29 cellular contexts compared by ENCODE assay signal in the genomic region with DNA sequence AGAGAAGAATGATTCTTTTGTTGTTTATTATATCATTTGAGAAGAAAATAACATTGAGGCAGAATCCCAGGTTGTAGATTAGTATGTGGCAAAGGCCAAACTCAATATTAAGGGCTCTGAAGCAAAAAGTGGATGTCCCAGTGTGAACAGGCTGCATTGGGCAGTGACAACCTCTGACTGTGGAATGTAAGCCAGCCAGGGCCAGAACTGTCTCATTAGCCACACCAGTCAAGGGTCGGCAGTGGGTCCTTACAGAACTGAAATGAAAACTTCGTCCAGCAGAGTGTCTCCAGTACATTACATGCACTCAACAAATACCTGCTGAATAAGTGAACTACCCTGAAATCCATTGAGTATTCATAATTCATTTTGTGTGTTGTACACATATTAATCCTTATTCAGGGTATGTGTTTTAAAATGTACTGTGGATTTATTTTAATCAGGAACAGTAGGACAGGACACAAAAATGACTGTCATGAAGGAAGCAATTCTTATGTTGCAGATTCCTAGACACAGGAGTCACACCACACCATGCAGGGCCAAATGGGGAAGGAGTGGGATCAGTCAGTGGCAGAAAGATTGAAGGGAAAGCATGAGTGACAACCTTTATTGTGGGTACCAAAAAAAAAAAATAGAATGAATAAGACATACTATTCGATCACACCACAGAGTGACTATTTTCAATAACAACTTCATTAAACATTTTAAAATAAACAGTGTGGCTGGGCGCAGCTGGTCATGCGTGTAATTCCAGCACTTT.
"Had no signal": no experiment of that assay in that cellular context is flagged by ENCODE, and none has a peak within 500 bp of the region (broad histone marks: within the 10 kb centered on the region; RNA-seq: fewer than 3 reads in every experiment).

No MANE protein-coding gene starts in this region.

- H3K36me3 Mint-ChIP-seq: activated naive CD8-positive, alpha-beta T cell had no signal

- H3K27ac Mint-ChIP-seq: activated B cell treated with CpG ODN at 0.5 μM for 24 hours; activated CD4-positive, alpha-beta memory T cell treated with anti-CD3 and anti-CD28 coated beads for 36 hours; activated CD4-positive, alpha-beta T cell treated with anti-CD3 and anti-CD28 coated beads, Interleukin-2, amount 10 ng/mL, durations not matched to agents 24 days and 14 days; activated naive CD4-positive, alpha-beta T cell treated with anti-CD3 and anti-CD28 coated beads for 36 hours; activated naive CD8-positive, alpha-beta T cell; activated T-helper 17 cell treated with anti-CD3 and anti-CD28 coated beads, Interleukin-2, amount 50 U/mL, for 72 hours; T-helper 1 cell treated with Interleukin-12 subunit alpha and Interleukin-12 subunit beta and Interleukin-4 antibody, amounts not matched to agents 30 μg/mL and 1 μg/mL, for 36 hours had no signal

- H3K4me3 ChIP-seq: body of pancreas had no signal

- H3K4me3 Mint-ChIP-seq: activated B cell treated with CpG ODN at 0.5 μM for 24 hours; activated CD4-positive, alpha-beta memory T cell treated with anti-CD3 and anti-CD28 coated beads for 36 hours; activated CD4-positive, alpha-beta T cell treated with anti-CD3 and anti-CD28 coated beads, Interleukin-2, amount 10 ng/mL, durations not matched to agents 24 days and 14 days; activated naive CD4-positive, alpha-beta T cell treated with anti-CD3 and anti-CD28 coated beads for 36 hours; activated naive CD8-positive, alpha-beta T cell; activated T-cell treated with anti-CD3 and anti-CD28 coated beads, Interleukin-2, amount 50 U/mL, for 4 hours; activated T-helper 17 cell treated with anti-CD3 and anti-CD28 coated beads, Interleukin-2, amount 50 U/mL, for 72 hours; central memory CD8-positive, alpha-beta T cell; T-helper 1 cell treated with Interleukin-12 subunit alpha and Interleukin-12 subunit beta and Interleukin-4 antibody, amounts not matched to agents 30 μg/mL and 1 μg/mL, for 36 hours had no signal

- H3K9me3 Mint-ChIP-seq: activated B cell treated with CpG ODN at 0.5 μM for 24 hours; activated CD4-positive, alpha-beta memory T cell treated with anti-CD3 and anti-CD28 coated beads for 36 hours; activated CD4-positive, alpha-beta T cell treated with anti-CD3 and anti-CD28 coated beads, Interleukin-2, amount 10 ng/mL, durations not matched to agents 24 days and 14 days; activated naive CD4-positive, alpha-beta T cell treated with anti-CD3 and anti-CD28 coated beads for 36 hours; activated T-cell treated with anti-CD3 and anti-CD28 coated beads, Interleukin-2, amount 50 U/mL, for 4 hours; activated T-helper 17 cell treated with anti-CD3 and anti-CD28 coated beads, Interleukin-2, amount 50 U/mL, for 72 hours; central memory CD8-positive, alpha-beta T cell; T-helper 1 cell treated with Interleukin-12 subunit alpha and Interleukin-12 subunit beta and Interleukin-4 antibody, amounts not matched to agents 30 μg/mL and 1 μg/mL, for 36 hours had no signal

- H3K27ac ChIP-seq: body of pancreas, KMS-11 had no signal

- ATAC-seq: activated T-cell treated with anti-CD3 and anti-CD28 coated beads, Interleukin-2, amount 50 U/mL, for 4 hours; activated T-helper 17 cell treated with anti-CD3 and anti-CD28 coated beads, Interleukin-2, amount 50 U/mL, for 72 hours; body of pancreas; PC-3 had no signal

- H3K9ac ChIP-seq: KMS-11 had no signal

- H3K27me3 Mint-ChIP-seq: activated naive CD8-positive, alpha-beta T cell; activated T-helper 17 cell treated with anti-CD3 and anti-CD28 coated beads, Interleukin-2, amount 50 U/mL, for 72 hours had no signal

- H3K27me3 ChIP-seq: body of pancreas had no signal

- H3K9me3 ChIP-seq: body of pancreas had no signal

- FAIRE-seq: bronchial epithelial cell, RCC 7860 had no signal

- DNase-seq: activated B cell treated with CpG ODN at 0.5 μM for 24 hours; activated CD4-positive, alpha-beta memory T cell treated with anti-CD3 and anti-CD28 coated beads for 36 hours; activated CD4-positive, alpha-beta T cell treated with anti-CD3 and anti-CD28 coated beads for 1 hour; activated CD4-positive, alpha-beta T cell treated with anti-CD3 and anti-CD28 coated beads, Interleukin-2, amount 10 ng/mL, durations not matched to agents 24 days and 14 days; activated CD8-positive, alpha-beta memory T cell treated with anti-CD3 and anti-CD28 coated beads for 24 hours; activated gamma-delta T cell; activated naive CD4-positive, alpha-beta T cell treated with anti-CD3 and anti-CD28 coated beads for 36 hours; activated T-cell treated with anti-CD3 and anti-CD28 coated beads, Interleukin-2, amount 50 U/mL, for 4 hours; anterior cingulate cortex; body of pancreas; MV-4-11; NCI-H1092 treated with DMSO at 0.1 percent for 48 hours; NCI-H1417 treated with DMSO at 0.1 percent for 48 hours; NCI-H1694; NCI-H2029; NCI-H345; NCI-H510A; NCI-H526 treated with DMSO at 0.1 percent for 48 hours; NK-92 treated with Interleukin-12 subunit alpha and Interleukin-12 subunit beta, amount 100 ng/mL, for 24 hours; PC-3; SHP77 treated with DMSO at 0.1 percent for 48 hours; T-helper 9 cell had no signal

- H3K4me2 ChIP-seq: KMS-11 had no signal
